In the genomic region with DNA sequence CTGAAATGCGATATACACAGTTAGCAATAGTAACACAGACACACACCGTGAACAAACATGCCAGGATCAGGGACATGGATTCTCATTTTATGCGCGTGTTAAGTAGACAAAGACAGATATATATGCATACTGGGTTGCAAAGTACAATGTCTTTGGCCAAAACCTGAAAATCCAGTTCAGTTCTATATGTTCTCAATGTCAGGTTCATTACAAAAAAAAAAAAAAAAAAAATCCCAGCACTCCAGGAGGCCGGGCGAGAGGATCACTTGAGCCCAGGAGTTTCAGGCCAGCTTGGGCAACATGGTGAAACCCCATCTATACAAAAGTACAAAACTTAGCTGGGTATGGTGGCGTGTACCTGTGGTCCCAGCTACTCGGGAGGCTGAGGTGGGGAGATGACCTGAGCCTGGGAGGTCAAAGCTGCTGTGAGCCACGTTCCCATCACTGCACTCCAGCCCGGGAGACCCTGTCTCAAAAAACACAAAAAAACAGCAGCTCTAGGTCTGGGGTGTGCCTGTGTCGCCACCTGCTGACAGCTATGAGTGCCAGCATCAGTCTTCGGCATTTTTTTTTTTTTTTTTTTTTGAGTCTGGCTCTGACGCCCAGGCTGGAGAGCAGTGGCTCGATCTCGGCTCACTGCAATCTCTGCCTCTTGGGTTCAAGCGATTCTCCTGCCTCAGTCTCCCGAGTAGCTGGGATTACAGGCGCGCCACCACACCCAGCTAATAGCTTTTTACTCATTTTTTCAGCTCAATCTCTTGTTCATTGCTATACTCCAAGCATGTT, we compare ENCODE assay signal across 8 cellular contexts. TPM values are rescaled to one million over a fixed set of nuclear protein-coding genes. Genes with fewer than 3 reads are reported as not detected.
A peak's percentile ranks its signal among the peaks of the same experiment; 100 is the strongest.
DNase-seq lines count a peak whose midpoint lies in the region; ATAC-seq and TF ChIP-seq lines count a peak whose summit lies in the region.

No MANE protein-coding gene starts in this region.

- ATAC-seq in HG02870 (IDR thresholded peaks at IDR 0.05; ENCODE audit: unreplicated experiment): no peak

- peak overlapping the region in 4 of 5 experiments; percentile 36 to 65 (median 62) for H3K27ac Mint-ChIP-seq in brain

- peaks cover 17% of the 10 kb centered on the region for H3K36me3 Mint-ChIP-seq in brain

- peak; percentile 95 to 96 for TF ChIP-seq CTCF in brain (conservative IDR thresholded peaks at IDR 0.05)

- H3K9me3 Mint-ChIP-seq in brain: no peaks in the 10 kb centered on the region

- no peak overlapping the region for H3K4me3 Mint-ChIP-seq in brain

- peaks cover 8% of the 10 kb centered on the region for H3K4me1 Mint-ChIP-seq in brain

- H3K27me3 Mint-ChIP-seq in brain: no peaks in the 10 kb centered on the region

- DNase-seq in GDM1 (lab: John Stamatoyannopoulos, UW): peak; percentile 19
- peak; percentile 24 for DNase-seq in NCI-H1092 (lab: John Stamatoyannopoulos, UW)
- DNase-seq in T-helper 1 cell: peak; percentile 25 to 73 (median 48)
- peak; percentile 81 for DNase-seq in islet precursor cell
- peak; percentile 54 to 57 for DNase-seq in stimulated activated CD4-positive, alpha-beta T cell treated with anti-CD3 and anti-CD28 coated beads, Interleukin-2, amount 100 ng/mL, for 24 hours
- DNase-seq in GF-D8 (lab: John Stamatoyannopoulos, UW): no peak

RNA-seq across cellular contexts. Expression of gene AP2S1, which starts 10.3 kb away (rescaled TPM):
- 223 TPM for polyA plus RNA-seq in brain (ENCODE audit: insufficient read depth, low read depth, low replicate concordance)

RNA-seq across cellular contexts. Expression of gene ARHGAP35, which starts 20.4 kb away (rescaled TPM):
- polyA plus RNA-seq in brain (ENCODE audit: insufficient read depth, low read depth, low replicate concordance): 46.0 TPM

RNA-seq across cellular contexts. Expression of gene SLC1A5, which starts 52.0 kb away (rescaled TPM):
- 175 TPM for polyA plus RNA-seq in brain (ENCODE audit: insufficient read depth, low read depth, low replicate concordance)
